ENCODE assay signal across 9 cellular contexts in the genomic region with DNA sequence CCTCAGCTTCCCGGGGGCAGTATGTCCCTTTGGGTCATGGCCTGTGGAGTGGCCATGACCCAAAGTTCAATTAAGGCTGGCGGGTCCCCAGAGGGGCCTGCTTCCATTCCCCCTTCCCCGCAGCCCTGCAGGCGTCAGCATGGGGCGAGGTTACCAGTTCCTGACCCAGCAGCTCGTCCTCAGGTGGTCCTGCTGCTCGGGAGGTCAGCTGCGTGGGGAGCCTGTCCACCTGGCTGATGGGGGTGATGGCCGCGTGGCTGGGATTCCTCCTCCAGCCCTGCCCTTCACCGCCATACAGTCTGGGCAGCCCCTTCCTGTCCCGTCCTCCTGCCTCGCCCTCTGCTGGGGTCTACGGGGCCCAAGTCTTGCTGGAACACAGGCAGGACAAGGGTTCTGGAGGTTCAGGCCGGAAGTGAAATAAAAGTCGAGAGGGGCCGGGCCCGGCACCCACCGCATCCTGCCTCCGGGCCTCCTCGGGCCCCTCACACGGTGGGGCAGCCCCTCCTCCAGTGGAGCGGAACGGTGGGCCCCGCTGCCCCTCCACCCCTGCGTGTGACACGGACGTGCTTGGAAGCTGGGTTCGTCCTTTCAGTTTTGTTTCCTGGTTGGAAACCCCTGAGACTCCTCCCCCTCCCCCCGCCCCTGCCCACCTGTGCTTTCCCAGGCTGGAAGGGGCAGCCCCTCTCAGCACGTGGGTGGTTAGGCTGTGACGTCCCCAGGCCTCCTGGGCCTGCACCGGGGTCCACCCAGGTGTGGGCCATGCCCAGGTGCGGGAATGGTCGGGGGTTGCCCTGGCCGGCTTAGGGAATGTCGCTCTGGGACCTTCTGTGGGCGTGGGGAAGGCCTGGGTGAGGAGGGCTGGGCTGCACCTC. TPM values are rescaled to one million over a fixed set of nuclear protein-coding genes. Genes with fewer than 3 reads are reported as not detected.
DNase-seq lines count a peak whose midpoint lies in the region; ATAC-seq and TF ChIP-seq lines count a peak whose summit lies in the region.
"Had no signal": no experiment of that assay in that cellular context is flagged by ENCODE, and none has a peak within 500 bp of the region (broad histone marks: within the 10 kb centered on the region; RNA-seq: fewer than 3 reads in every experiment).

No MANE protein-coding gene starts in this region.

- H3K27ac ChIP-seq in ascending aorta, result peak overlapping the region; percentile 8 to 25
- H3K27ac ChIP-seq in substantia nigra (ENCODE audit: low read depth, low read length, poor library complexity, severe bottlenecking), result peak overlapping the region; percentile 45

- no peaks in the 10 kb centered on the region for H3K36me3 Mint-ChIP-seq in naive B cell

- H3K9me3 ChIP-seq in ascending aorta, result no peaks in the 10 kb centered on the region

- intact Hi-C loops in ascending aorta (cut with DNase I), result loop anchor here (10.0 kb wide), 1 partner anchor 367 kb away; a partner anchor contains a TSS

- H3K27me3 ChIP-seq in ascending aorta, result no peaks in the 10 kb centered on the region

- DNase-seq in RPMI8226 (peak; percentile 35), ascending aorta (ENCODE audit: low spot score in 2 of 2) (no peak), naive B cell (peak; percentile 97), substantia nigra (lab: John Stamatoyannopoulos, UW) (no peak), DMS153 treated with DMSO at 0.1 percent for 48 hours (lab: John Stamatoyannopoulos, UW; ENCODE audit: unreplicated experiment) (no peak), T1000 (lab: John Stamatoyannopoulos, UW) (no peak)

- H3K27me3 Mint-ChIP-seq in naive B cell, result no peaks in the 10 kb centered on the region

- no peak for TF ChIP-seq CTCF in ascending aorta (IDR thresholded peaks at IDR 0.05)

- H3K4me1 ChIP-seq in ascending aorta, result peaks cover 2 to 25% of the 10 kb centered on the region in 2 donors

- no peaks in the 10 kb centered on the region for H3K9me3 Mint-ChIP-seq in naive B cell

- peaks cover 46 to 89% (median 78%) of the 10 kb centered on the region in 3 donors for H3K4me1 Mint-ChIP-seq in naive B cell

- peaks cover 8 to 15% of the 10 kb centered on the region in 2 donors for H3K36me3 ChIP-seq in ascending aorta

- peak overlapping the region; percentile 80 to 91 (median 87) for H3K4me3 Mint-ChIP-seq in naive B cell

- ATAC-seq in GM21619 (IDR thresholded peaks at IDR 0.05; ENCODE audit: unreplicated experiment) (peak; percentile 48), naive B cell (ENCODE audit: low read depth in 2 of 2) (peak; percentile 64 to 67)

- H3K4me3 ChIP-seq in GM08714 (ENCODE audit: low read length), result peak overlapping the region; percentile 63; the same call in 1 of the 2 replicates
- H3K4me3 ChIP-seq in ascending aorta, result peak overlapping the region; percentile 27 to 58
- H3K4me3 ChIP-seq: lung had no signal

- H3K27ac Mint-ChIP-seq in naive B cell, result peak overlapping the region; percentile 98 to 100 (median 100)

RNA-seq across cellular contexts. Expression of a gene that starts 6.8 kb away (rescaled TPM):
- total RNA-seq in ascending aorta, result 15.9 TPM
- 1 to 10 TPM; 2.5 to 6.2 (median 4.6) TPM for polyA plus RNA-seq in naive B cell (ENCODE audit: low read depth in 6 of 6)

RNA-seq across cellular contexts. Expression of a gene that starts 31.6 kb away (rescaled TPM):
- total RNA-seq in ascending aorta, result 2.4 TPM
- under 1 TPM in 5 of 6 donors, not detected in 1; 0.09 to 0.71 (median 0.22) TPM for polyA plus RNA-seq in naive B cell (ENCODE audit: low read depth in 6 of 6)

RNA-seq across cellular contexts. Expression of a gene that starts 36.2 kb away (rescaled TPM):
- total RNA-seq in ascending aorta, result 10.6 TPM
- under 1 TPM in 2 of 6 donors, not detected in 4; 0.20 to 0.38 TPM for polyA plus RNA-seq in naive B cell (ENCODE audit: low read depth in 6 of 6)

Comparison
In these comparisons a context has a peak if more than half of its experiments do, and no peak if none do; other contexts are left out.
1. DNase-seq: peak in RPMI8226 (single experiment) and naive B cell (single experiment); none in ascending aorta (0 of 2), substantia nigra (0 of 49), DMS153 treated with DMSO at 0.1 percent for 48 hours (single experiment) and T1000 (single experiment).